17 cellular contexts compared by ENCODE assay signal in the genomic region with DNA sequence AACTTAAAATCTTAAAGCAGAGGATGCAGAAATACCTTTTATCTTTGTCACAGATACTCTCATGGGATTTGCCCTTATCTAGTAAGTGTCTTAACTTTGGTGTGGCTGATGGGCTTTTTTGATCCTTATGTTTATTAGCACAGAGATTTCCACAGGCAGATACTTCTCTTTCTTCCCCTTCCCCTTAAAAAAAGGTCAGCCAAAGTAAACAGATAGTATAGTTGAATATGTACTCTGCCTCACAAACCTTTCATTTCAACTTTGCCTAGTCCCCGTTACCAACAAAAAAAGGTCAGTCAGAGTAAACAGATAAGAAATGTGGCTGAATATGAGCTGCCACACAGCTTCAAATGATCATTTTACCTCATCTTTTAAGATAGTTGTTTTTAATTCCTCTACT. TPM values are rescaled to one million over a fixed set of nuclear protein-coding genes. Genes with fewer than 3 reads are reported as not detected.
"Had no signal": no experiment of that assay in that cellular context is flagged by ENCODE, and none has a peak within 500 bp of the region (broad histone marks: within the 10 kb centered on the region; RNA-seq: fewer than 3 reads in every experiment).

No MANE protein-coding gene starts in this region.

- H3K27me3 ChIP-seq: gastrocnemius medialis, heart right ventricle, sigmoid colon, upper lobe of left lung had no signal

- H3K9me3 ChIP-seq: gastrocnemius medialis, heart right ventricle, prostate gland, sigmoid colon, upper lobe of left lung had no signal

- H3K9me3 Mint-ChIP-seq: activated naive CD4-positive, alpha-beta T cell treated with anti-CD3 and anti-CD28 coated beads for 36 hours; nephron had no signal

- H3K4me1 ChIP-seq: gastrocnemius medialis, prostate gland, upper lobe of left lung had no signal

- H3K27me3 Mint-ChIP-seq: T-helper 17 cell had no signal

- H3K27ac ChIP-seq: gastrocnemius medialis, heart right ventricle, prostate gland, sigmoid colon, upper lobe of left lung had no signal

- DNase-seq: activated CD4-positive, alpha-beta T cell treated with anti-CD3 and anti-CD28 coated beads for 1 hour; activated CD8-positive, alpha-beta memory T cell treated with anti-CD3 and anti-CD28 coated beads, Interleukin-2, amount 50 U/mL, for 48 hours; activated CD8-positive, alpha-beta T cell treated with anti-CD3 and anti-CD28 coated beads, Interleukin-2, amount 10 ng/mL, durations not matched to agents 7 days and 5 days; activated naive CD4-positive, alpha-beta T cell treated with anti-CD3 and anti-CD28 coated beads for 36 hours; gastrocnemius medialis; heart right ventricle; mammary epithelial cell; sigmoid colon; stimulated activated CD4-positive, alpha-beta T cell treated with anti-CD3 and anti-CD28 coated beads, Interleukin-12 subunit alpha, Interleukin-12 subunit beta, amount 100 ng/mL, for 4 hours; stimulated activated naive CD8-positive, alpha-beta T cell treated with anti-CD3 and anti-CD28 coated beads, Interleukin-15, Interleukin-2, amounts not matched to agents 100 U/mL and 50 U/mL, for 24 hours; T-helper 17 cell; upper lobe of left lung had no signal

- H3K4me3 ChIP-seq: gastrocnemius medialis, heart right ventricle, prostate gland, sigmoid colon, upper lobe of left lung had no signal

- H3K27ac Mint-ChIP-seq: activated CD8-positive, alpha-beta T cell treated with anti-CD3 and anti-CD28 coated beads, Interleukin-2, amount 10 ng/mL, durations not matched to agents 7 days and 5 days; activated naive CD4-positive, alpha-beta T cell treated with anti-CD3 and anti-CD28 coated beads for 36 hours; T-helper 17 cell had no signal

- ATAC-seq: activated CD8-positive, alpha-beta T cell treated with anti-CD3 and anti-CD28 coated beads, Interleukin-2, amount 10 ng/mL, durations not matched to agents 7 days and 5 days; gastrocnemius medialis; heart right ventricle; left lobe of liver; stimulated activated naive CD8-positive, alpha-beta T cell treated with anti-CD3 and anti-CD28 coated beads, Interleukin-15, Interleukin-2, amounts not matched to agents 100 U/mL and 50 U/mL, for 24 hours; T-helper 17 cell had no signal

- H3K4me3 Mint-ChIP-seq: activated CD8-positive, alpha-beta T cell treated with anti-CD3 and anti-CD28 coated beads, Interleukin-2, amount 10 ng/mL, durations not matched to agents 7 days and 5 days; activated naive CD4-positive, alpha-beta T cell treated with anti-CD3 and anti-CD28 coated beads for 36 hours; nephron; T-helper 17 cell had no signal

- H3K36me3 ChIP-seq: gastrocnemius medialis, heart right ventricle, prostate gland, sigmoid colon, upper lobe of left lung had no signal

RNA-seq across cellular contexts. Expression of a gene that starts 34.2 kb away (rescaled TPM):
- total RNA-seq: activated CD8-positive, alpha-beta T cell treated with anti-CD3 and anti-CD28 coated beads, Interleukin-2, amount 10 ng/mL, durations not matched to agents 7 days and 5 days; activated naive CD4-positive, alpha-beta T cell treated with anti-CD3 and anti-CD28 coated beads for 36 hours; cardiac septum; gastrocnemius medialis; heart right ventricle; left lobe of liver; mammary epithelial cell; omental fat pad had no signal
- polyA plus RNA-seq: mammary epithelial cell had no signal
